1 cellular context compared by ENCODE assay signal in genomic region chr22:31290494-31291402, GRCh38.
TF ChIP-seq lines count a peak whose summit lies in the region.

No MANE protein-coding gene starts in this region.

TF ChIP-seq in HepG2, 621 proteins besides CTCF, POLR2A, EP300 and RAD21 (continued from another document and continues in another):
- TF ChIP-seq ZGPAT (CRISPR knock-in tag; IDR thresholded peaks at IDR 0.05) = peak; percentile 93
- no peak for TF ChIP-seq ZSCAN30 (CRISPR knock-in tag; IDR thresholded peaks at IDR 0.05)
- no peak for TF ChIP-seq HHEX (CRISPR knock-in tag; IDR thresholded peaks at IDR 0.05)
- TF ChIP-seq ZNF350 (CRISPR knock-in tag; IDR thresholded peaks at IDR 0.05; ENCODE audit: borderline replicate concordance, low read depth) = no peak
- TF ChIP-seq HBP1 (CRISPR knock-in tag; IDR thresholded peaks at IDR 0.05; ENCODE audit: low read depth) = 0 out of 2 replicates have a peak, but pooled peaks have one; percentile 38
- TF ChIP-seq ZFP36 (IDR thresholded peaks at IDR 0.05; ENCODE audit: borderline replicate concordance, low read depth, low read length, partially characterized antibody) = no peak
- no peak; the same call in 1 of the 2 replicates for TF ChIP-seq TSC22D2 (CRISPR knock-in tag; IDR thresholded peaks at IDR 0.05; ENCODE audit: borderline replicate concordance)
- TF ChIP-seq AFF4 (CRISPR knock-in tag; IDR thresholded peaks at IDR 0.05) = no peak
- no peak; the same call in 1 of the 2 replicates for TF ChIP-seq ZNF44 (CRISPR knock-in tag; IDR thresholded peaks at IDR 0.05)
- TF ChIP-seq ARID3A (IDR thresholded peaks at IDR 0.05; ENCODE audit: low read depth, low read length) = no peak; the same call in 1 of the 2 replicates
- no peak for TF ChIP-seq KLF11 (CRISPR knock-in tag; IDR thresholded peaks at IDR 0.05)
- peak; percentile 98 for TF ChIP-seq MAX (IDR thresholded peaks at IDR 0.05)
- no peak for TF ChIP-seq MIER3 (CRISPR knock-in tag; IDR thresholded peaks at IDR 0.05; ENCODE audit: borderline replicate concordance)
- TF ChIP-seq JDP2 (CRISPR knock-in tag; IDR thresholded peaks at IDR 0.05; ENCODE audit: borderline replicate concordance) = no peak
- 0 out of 2 replicates have a peak, but pooled peaks have one; percentile 63 for TF ChIP-seq ZNF746 (CRISPR knock-in tag; IDR thresholded peaks at IDR 0.05)
- TF ChIP-seq SNAI1 (CRISPR knock-in tag; IDR thresholded peaks at IDR 0.05; ENCODE audit: borderline replicate concordance) = no peak
- TF ChIP-seq ZSCAN21 (CRISPR knock-in tag; IDR thresholded peaks at IDR 0.05; ENCODE audit: borderline replicate concordance) = peak; percentile 92
- no peak for TF ChIP-seq SIN3B (IDR thresholded peaks at IDR 0.05; ENCODE audit: low read length)
- no peak for TF ChIP-seq ZNF138 (CRISPR knock-in tag; IDR thresholded peaks at IDR 0.05; ENCODE audit: low read depth)
- 0 out of 2 replicates have a peak, but pooled peaks have one; percentile 44 for TF ChIP-seq PHF8 (CRISPR knock-in tag; IDR thresholded peaks at IDR 0.05)
- TF ChIP-seq MLLT10 (CRISPR knock-in tag; IDR thresholded peaks at IDR 0.05) = no peak
- TF ChIP-seq ZNF678 (CRISPR knock-in tag; IDR thresholded peaks at IDR 0.05) = 0 out of 2 replicates have a peak, but pooled peaks have one; percentile 57
- TF ChIP-seq ZNF660 (CRISPR knock-in tag; IDR thresholded peaks at IDR 0.05; ENCODE audit: borderline replicate concordance, low read depth) = no peak
- TF ChIP-seq ZBTB26 (CRISPR knock-in tag; IDR thresholded peaks at IDR 0.05; ENCODE audit: borderline replicate concordance) = no peak; the same call in 1 of the 2 replicates
- peak; percentile 82 for TF ChIP-seq SP2 (CRISPR knock-in tag; IDR thresholded peaks at IDR 0.05)
- peak; percentile 88 for TF ChIP-seq SPEN (CRISPR knock-in tag; IDR thresholded peaks at IDR 0.05; ENCODE audit: low read depth)
- no peak for TF ChIP-seq ZBTB44 (CRISPR knock-in tag; IDR thresholded peaks at IDR 0.05)
- no peak for TF ChIP-seq ZNF101 (CRISPR knock-in tag; IDR thresholded peaks at IDR 0.05; ENCODE audit: borderline replicate concordance, low read depth)
- no peak for TF ChIP-seq RNF219 (CRISPR knock-in tag; IDR thresholded peaks at IDR 0.05)
- peak; percentile 80; the same call in 1 of the 2 replicates for TF ChIP-seq ZNF33B (CRISPR knock-in tag; IDR thresholded peaks at IDR 0.05)
- no peak for TF ChIP-seq ZNF12 (CRISPR knock-in tag; IDR thresholded peaks at IDR 0.05)
- no peak for TF ChIP-seq ZBTB42 (CRISPR knock-in tag; IDR thresholded peaks at IDR 0.05)
- peak; percentile 71; the same call in 1 of the 2 replicates for TF ChIP-seq ZNF441 (CRISPR knock-in tag; IDR thresholded peaks at IDR 0.05; ENCODE audit: borderline replicate concordance)
- peak; percentile 89 for TF ChIP-seq ZIK1 (CRISPR knock-in tag; IDR thresholded peaks at IDR 0.05; ENCODE audit: borderline replicate concordance, low read depth)
- no peak for TF ChIP-seq GTF2F1 (IDR thresholded peaks at IDR 0.05; ENCODE audit: low read length)
- TF ChIP-seq ZNF780A (CRISPR knock-in tag; IDR thresholded peaks at IDR 0.05) = no peak; the same call in 1 of the 2 replicates
- TF ChIP-seq XBP1 (CRISPR knock-in tag; IDR thresholded peaks at IDR 0.05) = no peak
- peak; percentile 63; the same call in 1 of the 2 replicates for TF ChIP-seq HOMEZ (CRISPR knock-in tag; IDR thresholded peaks at IDR 0.05; ENCODE audit: low read depth)
- TF ChIP-seq CSRNP1 (CRISPR knock-in tag; IDR thresholded peaks at IDR 0.05) = peak; percentile 83; the same call in 1 of the 2 replicates
- TF ChIP-seq ZBTB39 (CRISPR knock-in tag; IDR thresholded peaks at IDR 0.05) = no peak
- 0 out of 2 replicates have a peak, but pooled peaks have one; percentile 13 for TF ChIP-seq NFE2 (CRISPR knock-in tag; IDR thresholded peaks at IDR 0.05)
